9 cellular contexts compared by ENCODE assay signal in the genomic region with DNA sequence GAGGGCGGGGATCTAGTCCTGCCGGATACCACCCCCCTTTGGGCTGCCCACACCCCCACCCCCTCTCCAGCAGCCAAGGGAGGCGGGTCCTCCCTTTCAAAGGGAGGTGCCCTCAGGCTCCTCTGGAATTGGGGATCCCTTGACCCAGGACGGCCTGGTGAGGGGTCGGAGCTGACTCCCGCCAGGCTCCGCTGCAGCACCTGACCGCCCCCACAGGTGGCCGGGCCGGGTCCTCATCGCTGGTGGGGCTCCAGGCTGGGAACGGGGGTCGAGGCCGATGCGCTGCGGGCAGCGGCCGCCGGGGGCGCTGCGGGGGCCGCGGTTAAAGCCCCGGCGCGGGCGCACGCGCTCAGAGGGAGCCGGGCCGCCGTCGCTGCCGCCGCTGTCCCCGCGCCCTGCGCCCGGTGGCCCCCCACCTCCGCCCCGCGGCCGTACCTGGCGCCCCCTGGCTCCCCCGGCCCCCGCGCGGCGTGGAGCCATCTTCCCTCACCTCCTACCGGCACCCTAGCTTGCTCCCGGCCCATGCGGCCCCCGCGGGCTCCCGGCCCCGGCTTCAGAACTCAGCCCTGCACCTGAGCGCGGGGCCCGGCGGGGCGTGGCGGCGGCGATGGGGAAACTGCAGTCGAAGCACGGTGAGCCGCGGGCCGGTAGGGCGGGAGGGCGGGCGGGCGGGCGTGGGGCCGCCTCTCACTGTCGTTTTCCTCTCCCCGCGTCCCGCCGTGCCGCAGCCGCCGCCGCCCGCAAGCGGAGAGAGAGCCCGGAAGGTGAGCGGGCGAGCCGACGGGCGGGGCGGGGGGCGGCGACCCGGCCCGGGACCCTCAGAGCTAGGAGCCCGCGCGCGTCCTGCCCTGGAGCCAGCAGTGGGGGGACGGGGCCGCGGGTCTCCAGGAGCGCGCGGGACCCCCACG. TPM values are rescaled to one million over a fixed set of nuclear protein-coding genes. Genes with fewer than 3 reads are reported as not detected.
DNase-seq lines count a peak whose midpoint lies in the region; ATAC-seq and FAIRE-seq lines count a peak whose summit lies in the region.
"Had no signal": no experiment of that assay in that cellular context is flagged by ENCODE, and none has a peak within 500 bp of the region (broad histone marks: within the 10 kb centered on the region; RNA-seq: fewer than 3 reads in every experiment).

A gene with protein sequence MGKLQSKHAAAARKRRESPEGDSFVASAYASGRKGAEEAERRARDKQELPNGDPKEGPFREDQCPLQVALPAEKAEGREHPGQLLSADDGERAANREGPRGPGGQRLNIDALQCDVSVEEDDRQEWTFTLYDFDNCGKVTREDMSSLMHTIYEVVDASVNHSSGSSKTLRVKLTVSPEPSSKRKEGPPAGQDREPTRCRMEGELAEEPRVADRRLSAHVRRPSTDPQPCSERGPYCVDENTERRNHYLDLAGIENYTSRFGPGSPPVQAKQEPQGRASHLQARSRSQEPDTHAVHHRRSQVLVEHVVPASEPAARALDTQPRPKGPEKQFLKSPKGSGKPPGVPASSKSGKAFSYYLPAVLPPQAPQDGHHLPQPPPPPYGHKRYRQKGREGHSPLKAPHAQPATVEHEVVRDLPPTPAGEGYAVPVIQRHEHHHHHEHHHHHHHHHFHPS (plus strand): TSS at position 352 of the 908 bp plus-strand sequence. CDS start 256 bp downstream, at position 608.

- WGBS in right cardiac atrium, result 3% methylated on average over 107 of the region's 108 CpGs

- no peak within 1 kb of the TSS for H3K9ac ChIP-seq in skeletal muscle satellite cell (ENCODE audit: low read depth, low read length)

- no peaks in the 10 kb centered on the region for H3K9me3 Mint-ChIP-seq in activated naive CD4-positive, alpha-beta T cell treated with anti-CD3 and anti-CD28 coated beads, Interleukin-2, amount 50 U/mL, for 24 hours

- H3K27me3 Mint-ChIP-seq in activated naive CD4-positive, alpha-beta T cell treated with anti-CD3 and anti-CD28 coated beads, Interleukin-2, amount 50 U/mL, for 24 hours, result peaks cover 27% of the 10 kb centered on the region

- peak within 1 kb of the TSS; percentile 84 for H3K4me3 Mint-ChIP-seq in activated naive CD4-positive, alpha-beta T cell treated with anti-CD3 and anti-CD28 coated beads, Interleukin-2, amount 50 U/mL, for 24 hours

- no peaks in the 10 kb centered on the region for H3K27me3 ChIP-seq in right cardiac atrium (ENCODE audit: control insufficient read depth, insufficient read depth)
- H3K27me3 ChIP-seq in skeletal muscle satellite cell (ENCODE audit: control insufficient read depth, insufficient read depth, low read length), result peaks cover 80% of the 10 kb centered on the region

- H3K36me3 ChIP-seq in skeletal muscle satellite cell (ENCODE audit: insufficient read depth, low read length), result no peaks in the 10 kb centered on the region

- H3K4me3 ChIP-seq in right cardiac atrium (ENCODE audit: low read length) (peak within 1 kb of the TSS; percentile 78), skeletal muscle satellite cell (ENCODE audit: low read length) (no peak within 1 kb of the TSS)

- no peaks in the 10 kb centered on the region for H3K9me3 ChIP-seq in right cardiac atrium (ENCODE audit: control insufficient read depth, low read length)
- H3K9me3 ChIP-seq in skeletal muscle satellite cell (replicated peaks; ENCODE audit: low read length), result no peaks in the 10 kb centered on the region

- intact Hi-C loops in right cardiac atrium (cut with DNase I), result loop anchor here in 3 of 4 donors (5.0 to 10.0 kb wide), 3 partner anchors 126 to 136 kb away; no protein-coding TSS in a partner anchor

- no peak within 1 kb of the TSS for H3K27ac ChIP-seq in right cardiac atrium (ENCODE audit: low read length)

- peak within 1 kb of the TSS; percentile 76 for H3K27ac Mint-ChIP-seq in activated naive CD4-positive, alpha-beta T cell treated with anti-CD3 and anti-CD28 coated beads, Interleukin-2, amount 50 U/mL, for 24 hours

- peak; percentile 86 for DNase-seq in AG08396 (ENCODE audit: low spot score)
- peak; percentile 50 for DNase-seq in GM18507 (ENCODE audit: extremely low spot score, insufficient read length, low read depth)
- peak; percentile 56 for DNase-seq in NCI-H69 (lab: John Stamatoyannopoulos, UW)
- peak; percentile 44 to 80 (median 80) for DNase-seq in right cardiac atrium

- peaks cover 20% of the 10 kb centered on the region for H3K4me1 Mint-ChIP-seq in activated naive CD4-positive, alpha-beta T cell treated with anti-CD3 and anti-CD28 coated beads, Interleukin-2, amount 50 U/mL, for 24 hours

- H3K4me1 ChIP-seq in right cardiac atrium (ENCODE audit: control insufficient read depth, insufficient read depth, low read length) (peaks cover 3% of the 10 kb centered on the region), skeletal muscle satellite cell (ENCODE audit: control insufficient read depth, insufficient read depth, low read length) (no peaks in the 10 kb centered on the region)

- peak within 1 kb of the TSS; percentile 41 for H3K4me2 ChIP-seq in skeletal muscle satellite cell (ENCODE audit: low read length)

- ATAC-seq in right cardiac atrium (peak; percentile 9 to 24), GM19395 (IDR thresholded peaks at IDR 0.05; ENCODE audit: unreplicated experiment) (no peak), GM21526 (IDR thresholded peaks at IDR 0.05; ENCODE audit: low FRiP score, unreplicated experiment) (no peak)

- no peak for FAIRE-seq in GM18507 (lab: Jason Lieb, UNC)
- FAIRE-seq: islet of Langerhans had no signal

- H3K36me3 Mint-ChIP-seq in activated naive CD4-positive, alpha-beta T cell treated with anti-CD3 and anti-CD28 coated beads, Interleukin-2, amount 50 U/mL, for 24 hours, result no peaks in the 10 kb centered on the region

RNA-seq across cellular contexts. Expression of the gene that starts here (rescaled TPM):
- total RNA-seq in right cardiac atrium, result 1 to 10 TPM; 1.9 to 8.6 (median 3.1) TPM
- polyA plus RNA-seq in right cardiac atrium, result 2.6 TPM
- total RNA-seq in skeletal muscle satellite cell (2012; rRNA removed), result not detected in 2 replicates

Comparison
In these comparisons a context has a peak if more than half of its experiments do, and no peak if none do; other contexts are left out.
1. ATAC-seq: peak in right cardiac atrium (2 of 2); none in GM19395 (single experiment) and GM21526 (single experiment).
2. Peak in every context shown above with its lines, with median percentiles within 50 percentile points of each other: DNase-seq.